In genomic region chr11:65352783-65353182, GRCh38 we compare ENCODE assay signal across 10 cellular contexts. TPM values are rescaled to one million over a fixed set of nuclear protein-coding genes. Genes with fewer than 3 reads are reported as not detected.
A peak's percentile ranks its signal among the peaks of the same experiment; 100 is the strongest.
DNase-seq lines count a peak whose midpoint lies in the region; ATAC-seq, FAIRE-seq and TF ChIP-seq lines count a peak whose summit lies in the region.
"Had no signal": no experiment of that assay in that cellular context is flagged by ENCODE, and none has a peak within 500 bp of the region (broad histone marks: within the 10 kb centered on the region; RNA-seq: fewer than 3 reads in every experiment).

No MANE protein-coding gene starts in this region.

- peak; percentile 59 for FAIRE-seq in K562 (lab: Jason Lieb, UNC)

- H3K4me1 ChIP-seq in K562 (replicated peaks in 1 of 2; ENCODE audit: control insufficient read depth in 2 of 2, insufficient read depth in 2 of 2, low read length in 2 of 2), result peaks cover 20 to 42% of the 10 kb centered on the region in 2 experiments

- no peak for TF ChIP-seq RAD21 in K562 (CRISPR knock-in tag; conservative IDR thresholded peaks at IDR 0.05 in 1 of 2, IDR thresholded peaks at IDR 0.05 in 1 of 2)
- no peak for TF ChIP-seq RAD21 in neural cell (conservative IDR thresholded peaks at IDR 0.05)

- BruUV-seq in K562 (replicated peaks; lab: Mats Ljungman, UMichigan), result no TSS peak

- H2AFZ ChIP-seq in K562 (ENCODE audit: low read depth, low read length) (no peak overlapping the region), neural cell (ENCODE audit: low read depth, low read length) (no peak overlapping the region)

- peak; percentile 32; the same call in 1 of the 2 replicates for TF ChIP-seq CTCF in LNCaP clone FGC (IDR thresholded peaks at IDR 0.05; ENCODE audit: control insufficient read depth, extremely low read depth, insufficient read depth)
- peak; percentile 22 to 39 (median 29); a peak in 3 of 6 replicates for TF ChIP-seq CTCF in K562 (IDR thresholded peaks at IDR 0.05 in 2 of 3, conservative IDR thresholded peaks at IDR 0.05 in 1 of 3; ENCODE audit: insufficient read depth in 2 of 3, low read depth in 1 of 3, low read length in 3 of 3)
- peak; percentile 52 for TF ChIP-seq CTCF in neural cell (IDR thresholded peaks at IDR 0.05; ENCODE audit: poor library complexity, severe bottlenecking)

- H3K9me3 ChIP-seq in K562 (replicated peaks; ENCODE audit: control insufficient read depth, insufficient read depth, low read depth, low read length) (no peaks in the 10 kb centered on the region), neural cell (ENCODE audit: low read length) (no peaks in the 10 kb centered on the region)
- H3K9me3 ChIP-seq: esophagus squamous epithelium had no signal

- no peak overlapping the region for H3K4me3 ChIP-seq in LNCaP clone FGC (ENCODE audit: low read depth, low read length)
- no peak overlapping the region for H3K4me3 ChIP-seq in K562
- H3K4me3 ChIP-seq in neural cell (ENCODE audit: low read length), result no peak overlapping the region
- H3K4me3 ChIP-seq: esophagus squamous epithelium had no signal

- peaks cover 10% of the 10 kb centered on the region; the same call in 1 of the 2 replicates for H4K20me1 ChIP-seq in K562 (replicated peaks; ENCODE audit: control insufficient read depth, insufficient read depth, low read length)
- no peaks in the 10 kb centered on the region for H4K20me1 ChIP-seq in neural cell (ENCODE audit: insufficient read depth)

- DNase-seq in DMS53 (lab: John Stamatoyannopoulos, UW), result peak; percentile 48
- DNase-seq in DMS53 treated with DMSO at 0.1 percent for 48 hours (lab: John Stamatoyannopoulos, UW; ENCODE audit: unreplicated experiment), result no peak
- DNase-seq in LNCaP clone FGC (ENCODE audit: low read depth), result no peak
- DNase-seq in K562 (ENCODE audit: extremely low read depth in 1 of 4, low spot score in 3 of 4), result no peak
- no peak for DNase-seq in foreskin melanocyte
- DNase-seq in AG08395 (ENCODE audit: low spot score), result no peak
- DNase-seq: esophagus squamous epithelium, occipital lobe had no signal

- TF ChIP-seq EP300 in K562 (IDR thresholded peaks at IDR 0.05; ENCODE audit: low read length), result no peak
- no peak for TF ChIP-seq EP300 in neural cell (conservative IDR thresholded peaks at IDR 0.05; ENCODE audit: poor library complexity, severe bottlenecking)

- intact Hi-C loops in K562 (cut with micrococcal nuclease), result no loop called here

- no peaks in the 10 kb centered on the region for H3K9me1 ChIP-seq in K562 (ENCODE audit: control insufficient read depth, insufficient read depth, low read length)

- H3K79me2 ChIP-seq in K562 (ENCODE audit: control insufficient read depth, insufficient read depth, low read length) (no peaks in the 10 kb centered on the region), neural cell (replicated peaks; ENCODE audit: insufficient read depth, low read length) (peaks cover 29% of the 10 kb centered on the region)

- H3K36me3 ChIP-seq in K562 (ENCODE audit: control insufficient read depth, insufficient read depth, low read length) (peaks cover 47% of the 10 kb centered on the region), neural cell (ENCODE audit: insufficient read depth, low read length) (peaks cover 6% of the 10 kb centered on the region)

- H3K9ac ChIP-seq in K562 (ENCODE audit: insufficient read depth in 1 of 2, low read depth in 2 of 2, low read length in 2 of 2) (no peak overlapping the region; a peak in 1 of 4 replicates), neural cell (ENCODE audit: low read length) (no peak overlapping the region)

- H3K4me2 ChIP-seq in K562 (ENCODE audit: insufficient read depth, low read length), result no peak overlapping the region
- no peak overlapping the region for H3K4me2 ChIP-seq in neural cell (ENCODE audit: low read length)

- POLR2A ChIA-PET in K562 (lab: Yijun Ruan, JAX), result interaction anchor here (0.6 to 15.6 kb wide), 7 partner anchors 16 to 480 kb away, joined by 3 to 253 read pairs (median 5); partner anchors contain the start of genes DPF2, MALAT1 and NEAT1

- peaks cover 6% of the 10 kb centered on the region for H3F3A ChIP-seq in neural cell (ENCODE audit: insufficient read depth, low read length, poor library complexity, severe bottlenecking)

- no peaks in the 10 kb centered on the region for H3K9me2 ChIP-seq in neural cell (ENCODE audit: insufficient read depth, low read length)

- no peak for TF ChIP-seq POLR2A in K562 (conservative IDR thresholded peaks at IDR 0.05)

- CTCF ChIA-PET in K562 (lab: Yijun Ruan, JAX; ENCODE audit: low intra/inter-chr PET ratio), result interaction anchor here (0.7 kb wide), 1 partner anchor 31 kb away, joined by 3 read pairs; no protein-coding TSS in a partner anchor

- H3K27ac ChIP-seq in K562 (ENCODE audit: extremely low read depth, low read depth, low read length) (no peak overlapping the region), neural cell (ENCODE audit: low read length) (no peak overlapping the region)
- H3K27ac ChIP-seq: esophagus squamous epithelium had no signal

- 30% methylated on average over 3 of the region's 3 CpGs for WGBS in K562 (ENCODE audit: insufficient coverage, low coverage, missing lambda C conversion rate)

- in situ Hi-C loops in K562 (cut with MboI), result no loop called here

- ATAC-seq in K562 (no peak), HG02610 (IDR thresholded peaks at IDR 0.05; ENCODE audit: unreplicated experiment) (no peak)

- H3K27me3 ChIP-seq in K562 (ENCODE audit: control insufficient read depth in 2 of 2, insufficient read depth in 2 of 2, low read length in 2 of 2) (no peaks in the 10 kb centered on the region), neural cell (ENCODE audit: insufficient read depth, low read depth, low read length) (no peaks in the 10 kb centered on the region)

RNA-seq across cellular contexts. Expression of gene TIGD3, which starts 1.8 kb away (rescaled TPM):
- total RNA-seq in K562 (2011; cell fraction: chromatin; rRNA removed; ENCODE audit: low replicate concordance), result 0.79 and 1.5 TPM in 2 replicates
- 1.4 and 1.5 TPM in 2 replicates for total RNA-seq in K562 (2011; cell fraction: nucleolus; rRNA removed)
- total RNA-seq in K562 (2011; cell fraction: nucleoplasm; rRNA removed), result 0.38 and 0.95 TPM in 2 replicates
- total RNA-seq in K562 (2014; rRNA removed) (1.3 and 2.1 TPM in 2 replicates), K562 (2014; rRNA removed; fragmentation: Illumina TruSeq; extraction: Trizol) (0.29 and 0.44 TPM in 2 replicates), K562 (2015; rRNA removed; fragmentation: Illumina TruSeq; extraction: Trizol) (0.65 and 0.75 TPM in 2 replicates), K562 (2021) (0.81 and 1.3 TPM in 2 replicates)
- polyA plus RNA-seq in K562 (2011; rRNA removed) (0.39 and 0.56 TPM in 2 replicates), K562 (2014; fragmentation: Illumina TruSeq; extraction: Trizol) (0.49 and 0.64 TPM in 2 replicates), K562 (2014; fragmentation: Nextera tagmentation; extraction: Ambion mirVana) (under 1 TPM; 0.06 to 0.08 TPM), K562 (2014; rRNA removed) (0.61 and 0.98 TPM in 2 replicates), neural cell (16.1 and 23.1 TPM in 2 replicates)
- polyA plus RNA-seq in K562 (2011; cell fraction: cytosol; rRNA removed), result 0.53 and 1.1 TPM in 2 replicates
- 0.79 and 1.1 TPM in 2 replicates for polyA plus RNA-seq in K562 (2011; cell fraction: nucleus; rRNA removed)
- 1.0 and 1.8 TPM in 2 replicates for polyA plus RNA-seq in K562 (2012)
- 0.12 and 0.25 TPM in 2 replicates for polyA minus RNA-seq in K562 (2011; rRNA and poly(A)+ RNA removed)
- polyA minus RNA-seq in K562 (2011; cell fraction: cytosol; rRNA and poly(A)+ RNA removed), result 0.64 TPM in 1 of 2 replicates, not detected in the other
- polyA minus RNA-seq in K562 (2011; cell fraction: nucleus; rRNA and poly(A)+ RNA removed), result 0.67 and 0.81 TPM in 2 replicates
- 16.2 and 19.5 TPM in 2 replicates for polyA minus RNA-seq in neural cell

RNA-seq across cellular contexts. Expression of gene DPF2, which starts 19.1 kb away (rescaled TPM):
- 75.3 and 142 TPM in 2 replicates for total RNA-seq in K562 (2011; cell fraction: chromatin; rRNA removed; ENCODE audit: low replicate concordance)
- total RNA-seq in K562 (2011; cell fraction: nucleolus; rRNA removed), result 65.5 and 74.9 TPM in 2 replicates
- total RNA-seq in K562 (2011; cell fraction: nucleoplasm; rRNA removed), result 76.9 and 80.5 TPM in 2 replicates
- 34.4 and 44.0 TPM in 2 replicates for total RNA-seq in K562 (2014; rRNA removed)
- total RNA-seq in K562 (2014; rRNA removed; fragmentation: Illumina TruSeq; extraction: Trizol), result 28.1 and 29.3 TPM in 2 replicates
- 41.0 and 41.1 TPM in 2 replicates for total RNA-seq in K562 (2015; rRNA removed; fragmentation: Illumina TruSeq; extraction: Trizol)
- total RNA-seq in K562 (2021), result 74.6 and 76.3 TPM in 2 replicates
- 29.7 and 40.3 TPM in 2 replicates for polyA plus RNA-seq in K562 (2011; rRNA removed)
- polyA plus RNA-seq in K562 (2011; cell fraction: cytosol; rRNA removed), result 44.3 and 45.4 TPM in 2 replicates
- 64.8 and 70.4 TPM in 2 replicates for polyA plus RNA-seq in K562 (2011; cell fraction: nucleus; rRNA removed)
- 54.9 and 55.8 TPM in 2 replicates for polyA plus RNA-seq in K562 (2012)
- polyA plus RNA-seq in K562 (2014; fragmentation: Illumina TruSeq; extraction: Trizol), result 65.0 and 81.7 TPM in 2 replicates
- polyA plus RNA-seq in K562 (2014; fragmentation: Nextera tagmentation; extraction: Ambion mirVana), result 10 to 100 TPM; 15.6 to 33.2 TPM
- 33.2 and 35.6 TPM in 2 replicates for polyA plus RNA-seq in K562 (2014; rRNA removed)
- 31.7 and 32.1 TPM in 2 replicates for polyA minus RNA-seq in K562 (2011; rRNA and poly(A)+ RNA removed)
- 25.4 and 35.7 TPM in 2 replicates for polyA minus RNA-seq in K562 (2011; cell fraction: cytosol; rRNA and poly(A)+ RNA removed)
- 21.1 and 35.7 TPM in 2 replicates for polyA minus RNA-seq in K562 (2011; cell fraction: nucleus; rRNA and poly(A)+ RNA removed)
- 57.8 and 60.9 TPM in 2 replicates for polyA plus RNA-seq in neural cell
- 62.8 and 66.9 TPM in 2 replicates for polyA minus RNA-seq in neural cell

RNA-seq across cellular contexts. Expression of gene SLC25A45, which starts 29.7 kb away (rescaled TPM):
- 2.5 and 2.9 TPM in 2 replicates for total RNA-seq in K562 (2011; cell fraction: chromatin; rRNA removed; ENCODE audit: low replicate concordance)
- total RNA-seq in K562 (2011; cell fraction: nucleolus; rRNA removed), result 2.7 and 3.6 TPM in 2 replicates
- 2.3 and 2.7 TPM in 2 replicates for total RNA-seq in K562 (2011; cell fraction: nucleoplasm; rRNA removed)
- 0.82 and 2.3 TPM in 2 replicates for total RNA-seq in K562 (2014; rRNA removed)
- total RNA-seq in K562 (2014; rRNA removed; fragmentation: Illumina TruSeq; extraction: Trizol), result 0.55 and 0.57 TPM in 2 replicates
- 0.40 and 0.45 TPM in 2 replicates for total RNA-seq in K562 (2015; rRNA removed; fragmentation: Illumina TruSeq; extraction: Trizol)
- 0.92 and 2.2 TPM in 2 replicates for total RNA-seq in K562 (2021)
- polyA plus RNA-seq in K562 (2011; rRNA removed), result 0.61 and 0.81 TPM in 2 replicates
- polyA plus RNA-seq in K562 (2011; cell fraction: cytosol; rRNA removed), result 0.49 and 0.85 TPM in 2 replicates
- polyA plus RNA-seq in K562 (2011; cell fraction: nucleus; rRNA removed), result 1.2 and 3.9 TPM in 2 replicates
- polyA plus RNA-seq in K562 (2012), result 1.3 and 1.4 TPM in 2 replicates
- 0.51 and 0.68 TPM in 2 replicates for polyA plus RNA-seq in K562 (2014; fragmentation: Illumina TruSeq; extraction: Trizol)
- under 1 TPM; 0.15 to 0.34 TPM for polyA plus RNA-seq in K562 (2014; fragmentation: Nextera tagmentation; extraction: Ambion mirVana)
- polyA plus RNA-seq in K562 (2014; rRNA removed), result 0.93 and 1.1 TPM in 2 replicates
- polyA minus RNA-seq in K562 (2011; rRNA and poly(A)+ RNA removed), result 0.35 and 0.42 TPM in 2 replicates
- polyA minus RNA-seq in K562 (2011; cell fraction: cytosol; rRNA and poly(A)+ RNA removed), result 0.76 and 0.91 TPM in 2 replicates
- 0.40 and 0.56 TPM in 2 replicates for polyA minus RNA-seq in K562 (2011; cell fraction: nucleus; rRNA and poly(A)+ RNA removed)
- polyA plus RNA-seq in neural cell, result 0.66 TPM in 1 of 2 replicates, not detected in the other
- not detected in 2 replicates for polyA minus RNA-seq in neural cell

RNA-seq across cellular contexts. Expression of gene FRMD8, which starts 33.7 kb away (rescaled TPM):
- 28.5 and 83.6 TPM in 2 replicates for total RNA-seq in K562 (2011; cell fraction: chromatin; rRNA removed; ENCODE audit: low replicate concordance)
- 89.6 and 96.9 TPM in 2 replicates for total RNA-seq in K562 (2011; cell fraction: nucleolus; rRNA removed)
- 32.8 and 36.5 TPM in 2 replicates for total RNA-seq in K562 (2011; cell fraction: nucleoplasm; rRNA removed)
- total RNA-seq in K562 (2014; rRNA removed) (34.6 and 46.5 TPM in 2 replicates), K562 (2014; rRNA removed; fragmentation: Illumina TruSeq; extraction: Trizol) (6.2 and 8.6 TPM in 2 replicates), K562 (2015; rRNA removed; fragmentation: Illumina TruSeq; extraction: Trizol) (15.0 and 15.8 TPM in 2 replicates), K562 (2021) (44.2 and 54.5 TPM in 2 replicates)
- polyA plus RNA-seq in K562 (2011; rRNA removed) (16.0 and 19.9 TPM in 2 replicates), K562 (2014; fragmentation: Illumina TruSeq; extraction: Trizol) (12.0 and 19.4 TPM in 2 replicates), K562 (2014; fragmentation: Nextera tagmentation; extraction: Ambion mirVana) (1 to 10 TPM; 4.5 to 5.0 TPM), K562 (2014; rRNA removed) (33.4 and 41.7 TPM in 2 replicates), neural cell (17.2 and 22.2 TPM in 2 replicates)
- polyA plus RNA-seq in K562 (2011; cell fraction: cytosol; rRNA removed), result 24.0 and 43.0 TPM in 2 replicates
- polyA plus RNA-seq in K562 (2011; cell fraction: nucleus; rRNA removed), result 25.1 and 46.6 TPM in 2 replicates
- 21.4 and 22.5 TPM in 2 replicates for polyA plus RNA-seq in K562 (2012)
- polyA minus RNA-seq in K562 (2011; rRNA and poly(A)+ RNA removed), result 8.4 and 13.5 TPM in 2 replicates
- 21.0 and 21.1 TPM in 2 replicates for polyA minus RNA-seq in K562 (2011; cell fraction: cytosol; rRNA and poly(A)+ RNA removed)
- polyA minus RNA-seq in K562 (2011; cell fraction: nucleus; rRNA and poly(A)+ RNA removed), result 28.1 and 34.6 TPM in 2 replicates
- polyA minus RNA-seq in neural cell, result 8.3 and 9.0 TPM in 2 replicates

RNA-seq across cellular contexts. Expression of gene CDC42EP2, which starts 38.1 kb away (rescaled TPM):
- total RNA-seq in K562 (2011; cell fraction: chromatin; rRNA removed; ENCODE audit: low replicate concordance), result 5.1 and 29.5 TPM in 2 replicates
- 17.6 and 26.3 TPM in 2 replicates for total RNA-seq in K562 (2011; cell fraction: nucleolus; rRNA removed)
- 11.7 and 13.1 TPM in 2 replicates for total RNA-seq in K562 (2011; cell fraction: nucleoplasm; rRNA removed)
- 0.54 and 2.6 TPM in 2 replicates for total RNA-seq in K562 (2014; rRNA removed)
- total RNA-seq in K562 (2014; rRNA removed; fragmentation: Illumina TruSeq; extraction: Trizol), result 0.29 TPM in 1 of 2 replicates, not detected in the other
- 0.79 and 1.3 TPM in 2 replicates for total RNA-seq in K562 (2015; rRNA removed; fragmentation: Illumina TruSeq; extraction: Trizol)
- total RNA-seq in K562 (2021), result 2.1 and 3.5 TPM in 2 replicates
- polyA plus RNA-seq in K562 (2011; rRNA removed), result 0.45 and 1.9 TPM in 2 replicates
- 0.68 and 3.8 TPM in 2 replicates for polyA plus RNA-seq in K562 (2011; cell fraction: cytosol; rRNA removed)
- 3.4 and 6.9 TPM in 2 replicates for polyA plus RNA-seq in K562 (2011; cell fraction: nucleus; rRNA removed)
- 2.2 and 4.8 TPM in 2 replicates for polyA plus RNA-seq in K562 (2012)
- 2.9 and 5.4 TPM in 2 replicates for polyA plus RNA-seq in K562 (2014; fragmentation: Illumina TruSeq; extraction: Trizol)
- under 1 TPM; 0.27 to 0.52 TPM for polyA plus RNA-seq in K562 (2014; fragmentation: Nextera tagmentation; extraction: Ambion mirVana)
- polyA plus RNA-seq in K562 (2014; rRNA removed), result 1.1 and 1.5 TPM in 2 replicates
- polyA minus RNA-seq in K562 (2011; rRNA and poly(A)+ RNA removed), result 0.53 and 1.1 TPM in 2 replicates
- 1.3 and 2.0 TPM in 2 replicates for polyA minus RNA-seq in K562 (2011; cell fraction: cytosol; rRNA and poly(A)+ RNA removed)
- 3.1 and 5.8 TPM in 2 replicates for polyA minus RNA-seq in K562 (2011; cell fraction: nucleus; rRNA and poly(A)+ RNA removed)
- polyA plus RNA-seq in neural cell, result 0.56 and 1.3 TPM in 2 replicates
- polyA minus RNA-seq in neural cell, result 4.1 and 6.1 TPM in 2 replicates
